ENCODE assay signal across 8 cellular contexts in genomic region chr1:181247-182216, GRCh38.
DNase-seq lines count a peak whose midpoint lies in the region; ATAC-seq and TF ChIP-seq lines count a peak whose summit lies in the region.
"Not testable (repeated sequence)": the region's sequence is repeated elsewhere in the genome, so short reads cannot be mapped to it uniquely, and the experiment has no call there.

No MANE protein-coding gene starts in this region.

- POLR2A ChIA-PET in HCT116 (lab: Charles Lee) = not testable (repeated sequence)

- TF ChIP-seq CTCF in HCT116 (IDR thresholded peaks at IDR 0.05 in 2 of 3, conservative IDR thresholded peaks at IDR 0.05 in 1 of 3; ENCODE audit: borderline replicate concordance in 1 of 3, insufficient read depth in 1 of 3, low read depth in 2 of 3, low read length in 2 of 3) = peak in 2 of 3 experiments; percentile 32 to 40; a peak in 2 of 6 replicates
- TF ChIP-seq CTCF in neural crest cell (conservative IDR thresholded peaks at IDR 0.05) = peak; percentile 49

- WGBS in right cardiac atrium = 83% methylated on average over 47 of the region's 79 CpGs

- not testable (repeated sequence) for H3K27me3 Mint-ChIP-seq in activated T-helper 1 cell treated with anti-CD3 and anti-CD28 coated beads, Interleukin-12 subunit alpha, Interleukin-12 subunit beta, Interleukin-2, Interleukin-4 antibody, amounts not matched to agents 30 ng/mL and 10 ng/mL and 1 ng/mL, durations not matched to agents 14 hours and 24 hours and 36 hours (ENCODE audit: insufficient read depth); neural crest cell (ENCODE audit: low read depth)

- not testable (repeated sequence) for H3K9me3 ChIP-seq in HCT116 (ENCODE audit: control insufficient read depth in 1 of 2, insufficient read depth in 1 of 2, low read depth in 1 of 2, low read length in 2 of 2); right cardiac atrium (ENCODE audit: control insufficient read depth, low read length)

- not testable (repeated sequence) for H3K4me2 ChIP-seq in HCT116 (ENCODE audit: low read length)

- intact Hi-C loops in HCT116 (cut with micrococcal nuclease); activated T-helper 1 cell treated with anti-CD3 and anti-CD28 coated beads, Interleukin-12 subunit alpha, Interleukin-12 subunit beta, Interleukin-2, Interleukin-4 antibody, amounts not matched to agents 30 ng/mL and 10 ng/mL and 1 ng/mL, durations not matched to agents 14 hours and 24 hours and 36 hours (cut with micrococcal nuclease); right cardiac atrium (cut with DNase I): not testable (repeated sequence)

- H3K79me2 ChIP-seq in HCT116 (ENCODE audit: insufficient read depth, low read length) = not testable (repeated sequence)

- not testable (repeated sequence) for BruUV-seq in HCT116 (replicated peaks; lab: Mats Ljungman, UMichigan)

- not testable (repeated sequence) for H3K36me3 Mint-ChIP-seq in activated T-helper 1 cell treated with anti-CD3 and anti-CD28 coated beads, Interleukin-12 subunit alpha, Interleukin-12 subunit beta, Interleukin-2, Interleukin-4 antibody, amounts not matched to agents 30 ng/mL and 10 ng/mL and 1 ng/mL, durations not matched to agents 14 hours and 24 hours and 36 hours (ENCODE audit: low read depth); neural crest cell (ENCODE audit: low read depth)

- not testable (repeated sequence) for H3K27me3 ChIP-seq in HCT116 (ENCODE audit: insufficient read depth, low read length); right cardiac atrium (ENCODE audit: control insufficient read depth, insufficient read depth)

- H3K4me3 Mint-ChIP-seq in activated T-helper 1 cell treated with anti-CD3 and anti-CD28 coated beads, Interleukin-12 subunit alpha, Interleukin-12 subunit beta, Interleukin-2, Interleukin-4 antibody, amounts not matched to agents 30 ng/mL and 10 ng/mL and 1 ng/mL, durations not matched to agents 14 hours and 24 hours and 36 hours; neural crest cell: not testable (repeated sequence)

- CTCF ChIA-PET in HCT116 (lab: Charles Lee) = not testable (repeated sequence)

- not testable (repeated sequence) for H4K20me1 ChIP-seq in HCT116 (ENCODE audit: insufficient read depth)

- peak; percentile 69 for ATAC-seq in HCT116
- peak; percentile 69 to 93 for ATAC-seq in right cardiac atrium

- not testable (repeated sequence) for H3K27ac Mint-ChIP-seq in activated T-helper 1 cell treated with anti-CD3 and anti-CD28 coated beads, Interleukin-12 subunit alpha, Interleukin-12 subunit beta, Interleukin-2, Interleukin-4 antibody, amounts not matched to agents 30 ng/mL and 10 ng/mL and 1 ng/mL, durations not matched to agents 14 hours and 24 hours and 36 hours; neural crest cell (ENCODE audit: unreplicated experiment)

- H3K9me3 Mint-ChIP-seq in activated T-helper 1 cell treated with anti-CD3 and anti-CD28 coated beads, Interleukin-12 subunit alpha, Interleukin-12 subunit beta, Interleukin-2, Interleukin-4 antibody, amounts not matched to agents 30 ng/mL and 10 ng/mL and 1 ng/mL, durations not matched to agents 14 hours and 24 hours and 36 hours; neural crest cell: not testable (repeated sequence)

- RAD21 ChIA-PET in HCT116 (lab: Charles Lee; ENCODE audit: low non-redundant PET in 1 of 2, low total read pairs in 2 of 2, uncharacterized antibody in 2 of 2, unreplicated experiment in 2 of 2) = not testable (repeated sequence)

- not testable (repeated sequence) for H3K4me1 ChIP-seq in HCT116 (ENCODE audit: control insufficient read depth in 1 of 2, insufficient read depth in 2 of 2, low read length in 2 of 2); right cardiac atrium (ENCODE audit: control insufficient read depth, insufficient read depth, low read length)

- H3K36me3 ChIP-seq in HCT116 (ENCODE audit: control insufficient read depth in 1 of 2, insufficient read depth in 2 of 2, low read length in 2 of 2) = not testable (repeated sequence)

- DNase-seq in Ammon's horn (ENCODE audit: low spot score) = peak; percentile 45
- DNase-seq in HCT116 (ENCODE audit: low read depth, low spot score) = peak; percentile 37
- DNase-seq in SW480 (ENCODE audit: low spot score) = peak; percentile 42
- DNase-seq in activated T-helper 1 cell treated with anti-CD3 and anti-CD28 coated beads, Interleukin-12 subunit alpha, Interleukin-12 subunit beta, Interleukin-2, Interleukin-4 antibody, amounts not matched to agents 30 ng/mL and 10 ng/mL and 1 ng/mL, durations not matched to agents 14 hours and 24 hours and 36 hours (ENCODE audit: low spot score) = peak; percentile 37
- peak; percentile 27 for DNase-seq in dedifferentiated amniotic fluid mesenchymal stem cell (ENCODE audit: extremely low spot score)
- DNase-seq in right cardiac atrium = peak; percentile 74 to 91 (median 86)
- DNase-seq in neural crest cell (ENCODE audit: low read depth, low spot score) = peak; percentile 22
- DNase-seq in stimulated activated CD4-positive, alpha-beta T cell treated with anti-CD3 and anti-CD28 coated beads, TNF-alpha, amount 100 ng/mL, for 4 hours (ENCODE audit: low read depth in 3 of 3) = peak in 2 of 3 experiments; percentile 15 to 23

- H2AFZ ChIP-seq in HCT116 (ENCODE audit: low read depth, low read length, poor library complexity, severe bottlenecking) = not testable (repeated sequence)

- H3K9ac ChIP-seq in HCT116 (ENCODE audit: low read length) = not testable (repeated sequence)

- not testable (repeated sequence) for H3K4me3 ChIP-seq in HCT116 (replicated peaks in 1 of 2; ENCODE audit: low read depth in 1 of 2, low read length in 2 of 2); right cardiac atrium (ENCODE audit: low read length)

- not testable (repeated sequence) for H3K9me2 ChIP-seq in HCT116 (ENCODE audit: insufficient read depth)

- H3K4me1 Mint-ChIP-seq in activated T-helper 1 cell treated with anti-CD3 and anti-CD28 coated beads, Interleukin-12 subunit alpha, Interleukin-12 subunit beta, Interleukin-2, Interleukin-4 antibody, amounts not matched to agents 30 ng/mL and 10 ng/mL and 1 ng/mL, durations not matched to agents 14 hours and 24 hours and 36 hours (ENCODE audit: low read depth); neural crest cell: not testable (repeated sequence)

- TF ChIP-seq POLR2A in HCT116 (IDR thresholded peaks at IDR 0.05; ENCODE audit: borderline replicate concordance, extremely low read depth, insufficient read depth, insufficient read length) = not testable (repeated sequence)

- H3K27ac ChIP-seq in HCT116 (ENCODE audit: low read depth, low read length); right cardiac atrium (ENCODE audit: low read length): not testable (repeated sequence)

- TF ChIP-seq RAD21 in HCT116 (IDR thresholded peaks at IDR 0.05; ENCODE audit: low read depth) = not testable (repeated sequence)

Comparison
In these comparisons a context has a peak if more than half of its experiments do, and no peak if none do; other contexts are left out.
1. DNase-seq: peak in every context shown above with its lines; median percentile 86 in right cardiac atrium; 45 in Ammon's horn; 42 in SW480; 37 in HCT116; 37 in activated T-helper 1 cell treated with anti-CD3 and anti-CD28 coated beads, Interleukin-12 subunit alpha, Interleukin-12 subunit beta, Interleukin-2, Interleukin-4 antibody, amounts not matched to agents 30 ng/mL and 10 ng/mL and 1 ng/mL, durations not matched to agents 14 hours and 24 hours and 36 hours; 27 in dedifferentiated amniotic fluid mesenchymal stem cell; 22 in neural crest cell; 19 in stimulated activated CD4-positive, alpha-beta T cell treated with anti-CD3 and anti-CD28 coated beads, TNF-alpha, amount 100 ng/mL, for 4 hours.